1 cellular context compared by ENCODE assay signal in the genomic region with DNA sequence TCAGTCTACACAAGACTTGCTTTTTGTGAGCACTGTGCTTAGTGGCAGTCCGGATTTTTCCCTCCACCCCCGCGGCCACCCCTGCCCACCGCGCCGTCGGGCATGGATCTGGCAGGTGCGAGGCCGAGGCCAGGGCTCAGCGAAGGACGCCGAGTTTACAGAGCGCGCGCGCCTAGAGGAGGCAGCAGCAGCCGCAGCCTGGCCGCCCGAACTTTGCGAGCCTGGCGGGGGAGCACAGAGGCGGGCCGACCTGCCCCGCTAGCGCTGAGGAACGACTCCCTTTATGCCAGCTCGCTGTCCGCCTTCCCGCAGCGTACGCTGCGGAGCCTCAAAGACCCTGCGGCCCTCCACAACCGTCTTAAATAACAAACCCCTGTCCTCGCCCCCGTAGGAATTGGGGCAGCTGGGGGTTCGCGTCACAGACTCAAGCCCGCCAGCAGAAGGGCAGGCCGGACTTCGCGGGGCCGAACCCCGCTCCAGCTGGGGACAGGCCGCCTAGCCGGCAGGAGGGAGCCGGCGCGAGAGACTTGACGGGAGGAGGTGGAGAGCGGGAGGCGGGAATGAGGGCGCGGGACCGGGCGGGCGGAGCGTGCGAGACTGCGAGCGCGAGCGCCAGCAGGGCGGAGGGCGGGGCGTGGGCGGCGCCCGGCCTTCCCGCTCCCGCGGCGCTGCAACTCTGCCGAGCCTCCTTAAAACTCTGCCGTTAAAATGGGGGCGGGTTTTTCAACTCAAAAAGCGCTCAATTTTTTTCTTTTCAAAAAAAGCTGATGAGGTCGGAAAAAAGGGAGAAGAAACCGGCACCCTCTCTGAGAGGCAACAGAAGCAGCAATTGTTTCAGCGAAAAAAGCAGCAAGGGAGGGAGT.
TF ChIP-seq lines count a peak whose summit lies in the region.

No MANE protein-coding gene starts in this region.

TF ChIP-seq in neural cell, 6 proteins besides CTCF, POLR2A, EP300 and RAD21 (continued from another document):
- TF ChIP-seq REST (IDR thresholded peaks at IDR 0.05; ENCODE audit: borderline replicate concordance): no peak
